ENCODE assay signal across 20 cellular contexts in the genomic region with DNA sequence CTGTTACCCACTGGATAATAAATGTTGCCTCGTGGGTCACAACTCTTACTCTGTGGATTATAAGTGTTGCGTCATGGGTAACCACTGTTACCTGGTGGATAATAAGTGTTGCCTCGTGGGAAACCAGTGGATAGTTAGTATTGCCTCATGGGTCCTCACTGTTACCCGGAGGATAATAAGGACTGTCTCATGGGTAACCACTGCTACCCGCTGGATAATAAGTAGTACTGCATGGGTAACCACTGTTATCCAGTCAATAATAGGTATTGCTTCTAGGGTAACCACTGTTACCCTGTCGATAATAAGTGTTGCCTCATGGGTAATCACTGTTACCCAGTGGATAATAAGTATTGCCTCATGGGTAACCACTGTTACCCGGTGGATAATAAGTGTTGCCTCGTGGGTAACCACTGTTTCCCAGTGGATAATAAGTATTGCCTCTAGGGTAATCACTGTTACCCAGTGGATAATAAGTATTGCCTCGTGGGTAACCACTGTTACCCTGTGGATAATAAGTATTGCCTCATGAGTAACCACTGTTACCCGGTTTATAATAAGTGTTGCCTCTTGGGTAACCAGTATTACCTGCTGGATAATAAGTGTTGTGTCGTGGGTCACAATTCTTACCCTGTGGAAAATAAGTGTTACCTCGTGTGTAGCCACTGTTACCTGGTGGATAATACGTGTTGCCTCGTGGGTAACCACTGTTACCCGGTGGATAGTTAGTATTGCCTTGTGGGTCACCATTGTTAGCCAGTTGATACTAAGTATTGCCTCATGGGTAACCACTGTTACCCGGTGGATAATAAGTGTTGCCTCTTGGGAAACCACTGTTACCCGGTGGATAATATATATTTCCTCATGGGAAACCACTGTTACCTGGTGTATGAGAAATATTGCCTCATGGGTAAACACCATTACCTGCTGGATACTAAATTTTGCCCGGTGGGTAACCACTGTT. TPM values are rescaled to one million over a fixed set of nuclear protein-coding genes. Genes with fewer than 3 reads are reported as not detected.
A peak's percentile ranks its signal among the peaks of the same experiment; 100 is the strongest.
DNase-seq lines count a peak whose midpoint lies in the region; ATAC-seq and TF ChIP-seq lines count a peak whose summit lies in the region.
"Had no signal": no experiment of that assay in that cellular context is flagged by ENCODE, and none has a peak within 500 bp of the region (broad histone marks: within the 10 kb centered on the region; RNA-seq: fewer than 3 reads in every experiment).

No MANE protein-coding gene starts in this region.

- no peak overlapping the region for H3K27ac ChIP-seq in GM23338 (ENCODE audit: low read depth)
- H3K27ac ChIP-seq: neutrophil, Peyer's patch had no signal

- H4K20me1 ChIP-seq in GM23338 (replicated peaks; ENCODE audit: insufficient read depth): no peaks in the 10 kb centered on the region

- no peak for DNase-seq in AG09309 (ENCODE audit: low read depth)
- peak; percentile 1 for DNase-seq in GM23338 (ENCODE audit: low spot score)
- peak in 1 of 2 donors; percentile 25 for DNase-seq in cardiac fibroblast (ENCODE audit: low read depth in 2 of 2)
- DNase-seq in iris pigment epithelial cell (ENCODE audit: low read depth): peak; percentile 18
- DNase-seq in NCI-H345 (lab: John Stamatoyannopoulos, UW): no peak
- DNase-seq in HFFc6: no peak
- no peak for DNase-seq in NCI-H524 (lab: John Stamatoyannopoulos, UW)
- DNase-seq: activated CD4-positive, alpha-beta T cell treated with anti-CD3 and anti-CD28 coated beads, Interleukin-2, amount 10 ng/mL, durations not matched to agents 7 days and 5 days; activated naive CD4-positive, alpha-beta T cell treated with Interleukin-2 at 50 U/mL for 16 hours; activated T-cell treated with anti-CD3 and anti-CD28 coated beads for 4 hours; CD4-positive, alpha-beta memory T cell; left cardiac atrium; NCI-H2081; Peyer's patch; right cardiac atrium had no signal

- H3K4me1 Mint-ChIP-seq in GM23338 (no peaks in the 10 kb centered on the region), HFFc6 (ENCODE audit: low read depth) (no peaks in the 10 kb centered on the region)
- H3K4me1 Mint-ChIP-seq: activated CD4-positive, alpha-beta T cell treated with anti-CD3 and anti-CD28 coated beads, Interleukin-2, amount 10 ng/mL, durations not matched to agents 7 days and 5 days; CD4-positive, alpha-beta memory T cell had no signal

- peaks cover 9% of the 10 kb centered on the region; the same call in 1 of the 3 replicates for H3K36me3 Mint-ChIP-seq in GM23338 (ENCODE audit: low read depth)
- no peaks in the 10 kb centered on the region for H3K36me3 Mint-ChIP-seq in HFFc6 (ENCODE audit: low read depth)
- H3K36me3 Mint-ChIP-seq: CD4-positive, alpha-beta memory T cell had no signal

- H3K9me2 ChIP-seq in GM23338 (ENCODE audit: insufficient read depth): peaks cover 3% of the 10 kb centered on the region; the same call in 1 of the 2 replicates

- no peak overlapping the region for H3K4me3 Mint-ChIP-seq in GM23338
- H3K4me3 Mint-ChIP-seq in HFFc6: no peak overlapping the region
- H3K4me3 Mint-ChIP-seq: activated CD4-positive, alpha-beta T cell treated with anti-CD3 and anti-CD28 coated beads, Interleukin-2, amount 10 ng/mL, durations not matched to agents 7 days and 5 days; CD4-positive, alpha-beta memory T cell; dendritic cell treated with granulocyte-macrophage colony-stimulating factor and Interleukin-4, amounts not matched to agents 40 ng/mL and 50 ng/mL, for 4 days had no signal

- no peaks in the 10 kb centered on the region for H3K36me3 ChIP-seq in GM23338 (ENCODE audit: insufficient read depth)
- H3K36me3 ChIP-seq: neutrophil, Peyer's patch had no signal

- no peak overlapping the region for H2AFZ ChIP-seq in GM23338

- H3K9me3 Mint-ChIP-seq in GM23338: peaks cover 49% of the 10 kb centered on the region
- no peaks in the 10 kb centered on the region for H3K9me3 Mint-ChIP-seq in HFFc6
- H3K9me3 Mint-ChIP-seq: dendritic cell treated with granulocyte-macrophage colony-stimulating factor and Interleukin-4, amounts not matched to agents 40 ng/mL and 50 ng/mL, for 4 days had no signal

- no peak overlapping the region for H3K27ac Mint-ChIP-seq in GM23338
- H3K27ac Mint-ChIP-seq in HFFc6: no peak overlapping the region
- H3K27ac Mint-ChIP-seq: activated CD4-positive, alpha-beta T cell treated with anti-CD3 and anti-CD28 coated beads, Interleukin-2, amount 10 ng/mL, durations not matched to agents 7 days and 5 days; CD4-positive, alpha-beta memory T cell; dendritic cell treated with granulocyte-macrophage colony-stimulating factor and Interleukin-4, amounts not matched to agents 40 ng/mL and 50 ng/mL, for 4 days had no signal

- no peak overlapping the region for H3K4me3 ChIP-seq in AG09309 (ENCODE audit: control insufficient read depth, low read depth, low read length)
- H3K4me3 ChIP-seq in GM23338: no peak overlapping the region
- H3K4me3 ChIP-seq in cardiac fibroblast (replicated peaks in 1 of 2; ENCODE audit: low read depth in 2 of 2, low read length in 2 of 2): no peak overlapping the region
- H3K4me3 ChIP-seq: Peyer's patch had no signal

- no peaks in the 10 kb centered on the region for H3K4me1 ChIP-seq in GM23338 (ENCODE audit: insufficient read depth)
- H3K4me1 ChIP-seq: Peyer's patch had no signal

- no peaks in the 10 kb centered on the region for H3K79me2 ChIP-seq in GM23338 (replicated peaks; ENCODE audit: insufficient read depth)

- no peak overlapping the region for H3K4me2 ChIP-seq in GM23338

- no peaks in the 10 kb centered on the region for H3K27me3 ChIP-seq in GM23338 (ENCODE audit: insufficient read depth)
- H3K27me3 ChIP-seq: neutrophil, Peyer's patch had no signal

- TF ChIP-seq CTCF in AG09309 (IDR thresholded peaks at IDR 0.05; ENCODE audit: control insufficient read depth, insufficient read depth, low read depth, low read length, missing control alignments) (peak; percentile 31), GM23338 (conservative IDR thresholded peaks at IDR 0.05; ENCODE audit: low read depth in 2 of 2) (peak in 1 of 2 experiments; percentile 43; a peak in 2 of 4 replicates), cardiac fibroblast (IDR thresholded peaks at IDR 0.05; ENCODE audit: low read depth, low read length) (peak; percentile 12), HFFc6 (IDR thresholded peaks at IDR 0.05) (no peak)

- no peak for ATAC-seq in GM23338
- ATAC-seq in GM18868 (IDR thresholded peaks at IDR 0.05; ENCODE audit: unreplicated experiment): no peak
- ATAC-seq: left cardiac atrium, right cardiac atrium had no signal

- H3K27me3 Mint-ChIP-seq in GM23338 (ENCODE audit: insufficient read depth, low read depth, poor library complexity) (no peaks in the 10 kb centered on the region), HFFc6 (ENCODE audit: insufficient read depth) (no peaks in the 10 kb centered on the region)
- H3K27me3 Mint-ChIP-seq: activated CD4-positive, alpha-beta T cell treated with anti-CD3 and anti-CD28 coated beads, Interleukin-2, amount 10 ng/mL, durations not matched to agents 7 days and 5 days; CD4-positive, alpha-beta memory T cell; dendritic cell treated with granulocyte-macrophage colony-stimulating factor and Interleukin-4, amounts not matched to agents 40 ng/mL and 50 ng/mL, for 4 days had no signal

- peaks cover 9% of the 10 kb centered on the region; the same call in 1 of the 2 replicates for H3F3A ChIP-seq in GM23338 (replicated peaks; ENCODE audit: low read depth)

TF ChIP-seq in GM23338, 12 proteins besides CTCF, POLR2A, EP300 and RAD21 (continues in another document):
- TF ChIP-seq POLR2AphosphoS5 (IDR thresholded peaks at IDR 0.05; ENCODE audit: low read depth) (no peak), NANOG (IDR thresholded peaks at IDR 0.05; ENCODE audit: borderline replicate concordance) (no peak), ZNF114 (CRISPR knock-in tag; IDR thresholded peaks at IDR 0.05) (no peak)

RNA-seq across cellular contexts. Expression of gene NXPE4, which starts 15.7 kb away (rescaled TPM):
- total RNA-seq in GM23338 (2014; rRNA removed; shearing (Covaris generic)): not detected in 2 replicates
- not detected in 2 replicates for polyA plus RNA-seq in GM23338 (2016; fragmentation: Nextera tagmentation; extraction: Ambion mirVana)
- not detected for total RNA-seq in HFFc6 (2021; fragmentation: NEBNext Ultra II Directional; extraction: Animal tissue kit (Norgen Biotek cat#: 25700))
- total RNA-seq: activated CD4-positive, alpha-beta T cell treated with anti-CD3 and anti-CD28 coated beads, Interleukin-2, amount 10 ng/mL, durations not matched to agents 7 days and 5 days; CD4-positive, alpha-beta memory T cell; left cardiac atrium; right cardiac atrium; ureter had no signal
- polyA plus RNA-seq: CD4-positive, alpha-beta memory T cell; right cardiac atrium had no signal

RNA-seq across cellular contexts. Expression of gene NXPE1, which starts 51.6 kb away (rescaled TPM):
- total RNA-seq in GM23338 (2014; rRNA removed; shearing (Covaris generic)): not detected in 2 replicates
- polyA plus RNA-seq in GM23338 (2016; fragmentation: Nextera tagmentation; extraction: Ambion mirVana): not detected in 2 replicates
- not detected for total RNA-seq in HFFc6 (2021; fragmentation: NEBNext Ultra II Directional; extraction: Animal tissue kit (Norgen Biotek cat#: 25700))
- total RNA-seq: activated CD4-positive, alpha-beta T cell treated with anti-CD3 and anti-CD28 coated beads, Interleukin-2, amount 10 ng/mL, durations not matched to agents 7 days and 5 days; CD4-positive, alpha-beta memory T cell; left cardiac atrium; right cardiac atrium; ureter had no signal
- polyA plus RNA-seq: CD4-positive, alpha-beta memory T cell; esophagus; right cardiac atrium had no signal

Comparison
In these comparisons a context has a peak if more than half of its experiments do, and no peak if none do; other contexts are left out.
1. DNase-seq: peak in GM23338 (single experiment) and iris pigment epithelial cell (single experiment); none in AG09309 (single experiment), NCI-H345 (single experiment), HFFc6 (single experiment) and NCI-H524 (0 of 2).